In genomic region chr3:196339493-196340254, GRCh38 we compare ENCODE assay signal across 11 cellular contexts. TPM values are rescaled to one million over a fixed set of nuclear protein-coding genes. Genes with fewer than 3 reads are reported as not detected.
A peak's percentile ranks its signal among the peaks of the same experiment; 100 is the strongest.
DNase-seq lines count a peak whose midpoint lies in the region; ATAC-seq and TF ChIP-seq lines count a peak whose summit lies in the region.
"Had no signal": no experiment of that assay in that cellular context is flagged by ENCODE, and none has a peak within 500 bp of the region (broad histone marks: within the 10 kb centered on the region; RNA-seq: fewer than 3 reads in every experiment).

No MANE protein-coding gene starts in this region.

- no peak for TF ChIP-seq POLR2A in breast epithelium (IDR thresholded peaks at IDR 0.05)

- peaks cover 0 to 9% of the 10 kb centered on the region in 2 donors for H3K9me3 ChIP-seq in breast epithelium
- H3K9me3 ChIP-seq in SJSA1 (replicated peaks) = no peaks in the 10 kb centered on the region
- peaks cover 8% of the 10 kb centered on the region for H3K9me3 ChIP-seq in left ventricle myocardium inferior (replicated peaks)

- no TSS peak for BruUV-seq in MCF 10A (replicated peaks; lab: Mats Ljungman, UMichigan)

- no peak for ATAC-seq in naive thymus-derived CD8-positive, alpha-beta T cell

- peaks cover 2% of the 10 kb centered on the region for H3K36me3 Mint-ChIP-seq in MCF 10A (ENCODE audit: insufficient read depth, unreplicated experiment)
- H3K36me3 Mint-ChIP-seq in naive thymus-derived CD8-positive, alpha-beta T cell = no peaks in the 10 kb centered on the region

- DNase-seq in MCF 10A (ENCODE audit: unreplicated experiment) (peak; percentile 86), breast epithelium (ENCODE audit: low spot score in 2 of 2) (no peak), SJSA1 (ENCODE audit: low read depth in 1 of 2, low spot score in 2 of 2) (peak; percentile 60 to 63), fibroblast of mammary gland (ENCODE audit: low read depth) (peak; percentile 90), left ventricle myocardium inferior (no peak), NCI-H510A treated with DMSO at 0.1 percent for 48 hours (lab: John Stamatoyannopoulos, UW) (no peak)
- DNase-seq in activated naive CD4-positive, alpha-beta T cell treated with anti-CD3 and anti-CD28 coated beads, Interleukin-2, amount 50 U/mL, for 16 hours = no peak
- DNase-seq in naive thymus-derived CD8-positive, alpha-beta T cell = no peak
- DNase-seq: activated B cell treated with CpG ODN at 0.5 μM for 24 hours, cerebellar nuclear complex had no signal

- TF ChIP-seq CTCF in MCF 10A (IDR thresholded peaks at IDR 0.05; ENCODE audit: unreplicated experiment) (no peak), breast epithelium (IDR thresholded peaks at IDR 0.05) (no peak), fibroblast of mammary gland (conservative IDR thresholded peaks at IDR 0.05; ENCODE audit: control insufficient read depth, insufficient read depth, low read depth, low read length) (no peak), left ventricle myocardium inferior (IDR thresholded peaks at IDR 0.05; ENCODE audit: borderline replicate concordance) (no peak)

- CTCF ChIA-PET in MCF 10A (lab: Yijun Ruan, JAX) = interaction anchor here (0.7 kb wide), 1 partner anchor 10 kb away, joined by 5 read pairs; no protein-coding TSS in a partner anchor

- H3K4me3 Mint-ChIP-seq in MCF 10A (ENCODE audit: unreplicated experiment) = no peak overlapping the region
- H3K4me3 Mint-ChIP-seq in naive thymus-derived CD8-positive, alpha-beta T cell = no peak overlapping the region
- H3K4me3 Mint-ChIP-seq: activated B cell treated with CpG ODN at 0.5 μM for 24 hours had no signal

- H3K27me3 ChIP-seq in breast epithelium = no peaks in the 10 kb centered on the region
- H3K27me3 ChIP-seq in SJSA1 (replicated peaks) = no peaks in the 10 kb centered on the region
- H3K27me3 ChIP-seq in left ventricle myocardium inferior (ENCODE audit: low read depth) = peaks cover 10% of the 10 kb centered on the region

- no peaks in the 10 kb centered on the region for H3K36me3 ChIP-seq in breast epithelium
- H3K36me3 ChIP-seq in SJSA1 = no peaks in the 10 kb centered on the region
- H3K36me3 ChIP-seq in left ventricle myocardium inferior = no peaks in the 10 kb centered on the region

- POLR2A ChIA-PET in MCF 10A (lab: Yijun Ruan, JAX) = interaction anchor here (0.6 to 4.7 kb wide), 8 partner anchors 15 to 229 kb away, joined by 3 to 72 read pairs (median 8); partner anchors contain the start of genes DYNLT2B, FBXO45, RNF168 and UBXN7
- POLR2A ChIA-PET in naive thymus-derived CD8-positive, alpha-beta T cell (lab: Charles Lee) = interaction anchor here (0.7 kb wide), 2 partner anchors 20 to 682 kb away, joined by 3 to 6 read pairs; no protein-coding TSS in a partner anchor

- H3K4me3 ChIP-seq in breast epithelium (no peak overlapping the region), SJSA1 (no peak overlapping the region), fibroblast of mammary gland (ENCODE audit: control insufficient read depth, low read depth, low read length) (no peak overlapping the region), left ventricle myocardium inferior (no peak overlapping the region)

- peak overlapping the region; percentile 57 for H3K27ac Mint-ChIP-seq in MCF 10A (ENCODE audit: low read depth, unreplicated experiment)
- H3K27ac Mint-ChIP-seq in naive thymus-derived CD8-positive, alpha-beta T cell = no peak overlapping the region
- H3K27ac Mint-ChIP-seq: activated B cell treated with CpG ODN at 0.5 μM for 24 hours had no signal

- H3K27ac ChIP-seq in breast epithelium = no peak overlapping the region
- peak overlapping the region; percentile 93 for H3K27ac ChIP-seq in SJSA1
- no peak overlapping the region for H3K27ac ChIP-seq in left ventricle myocardium inferior (replicated peaks)

- peaks cover 24% of the 10 kb centered on the region for H3K4me1 Mint-ChIP-seq in MCF 10A (ENCODE audit: insufficient read depth, unreplicated experiment)
- H3K4me1 Mint-ChIP-seq in naive thymus-derived CD8-positive, alpha-beta T cell = peaks cover 0 to 7% (median 3%) of the 10 kb centered on the region in 4 donors

- no peaks in the 10 kb centered on the region for H3K4me1 ChIP-seq in breast epithelium
- peaks cover 41% of the 10 kb centered on the region for H3K4me1 ChIP-seq in SJSA1 (replicated peaks)
- H3K4me1 ChIP-seq in left ventricle myocardium inferior = no peaks in the 10 kb centered on the region

- intact Hi-C loops in MCF 10A (cut with micrococcal nuclease) (loop anchor here (2.0 to 5.0 kb wide), 2 partner anchors 91 to 163 kb away; partner anchors contain the start of gene RNF168), breast epithelium (cut with DNase I; ENCODE audit: low total_unique reads) (no loop called here), left ventricle myocardium inferior (cut with micrococcal nuclease) (no loop called here)

- no peaks in the 10 kb centered on the region for H3K9me3 Mint-ChIP-seq in MCF 10A (ENCODE audit: unreplicated experiment)
- H3K9me3 Mint-ChIP-seq in naive thymus-derived CD8-positive, alpha-beta T cell = no peaks in the 10 kb centered on the region
- H3K9me3 Mint-ChIP-seq: activated B cell treated with CpG ODN at 0.5 μM for 24 hours had no signal

- H3K27me3 Mint-ChIP-seq in MCF 10A (ENCODE audit: insufficient read depth, unreplicated experiment) = no peaks in the 10 kb centered on the region
- H3K27me3 Mint-ChIP-seq in naive thymus-derived CD8-positive, alpha-beta T cell = peaks cover 0 to 5% (median 0%) of the 10 kb centered on the region in 5 donors

RNA-seq across cellular contexts. Expression of gene TM4SF19, which starts 1.5 kb away (rescaled TPM):
- total RNA-seq in MCF 10A (2022) (2.4 and 7.3 TPM in 2 replicates), breast epithelium (1 to 10 TPM in 2 of 3 donors, not detected in 1; 1.4 to 2.8 TPM), left ventricle myocardium inferior (not detected)
- 0.19 and 5.0 TPM in 2 replicates for total RNA-seq in SJSA1 (2014; rRNA removed; shearing (Covaris generic))
- under 1 TPM in 1 of 2 experiments, not detected in 1; 0.66 TPM for total RNA-seq in naive thymus-derived CD8-positive, alpha-beta T cell
- 1 to 10 TPM in 1 of 3 donors, under 1 TPM in 1, not detected in 1; 0.09 to 1.6 TPM for polyA plus RNA-seq in naive thymus-derived CD8-positive, alpha-beta T cell
- total RNA-seq: activated B cell treated with CpG ODN at 0.5 μM for 24 hours, skeletal muscle tissue had no signal

RNA-seq across cellular contexts. Expression of gene DYNLT2B, which starts 21.6 kb away (rescaled TPM):
- total RNA-seq in MCF 10A (2022) = 22.3 and 23.5 TPM in 2 replicates
- 10 to 100 TPM in 2 of 3 donors, 1 to 10 TPM in 1; 8.5 to 14.9 (median 14.1) TPM for total RNA-seq in breast epithelium
- total RNA-seq in SJSA1 (2014; rRNA removed; shearing (Covaris generic)) = 20.5 and 24.2 TPM in 2 replicates
- total RNA-seq in left ventricle myocardium inferior = 3.9 TPM
- 1 to 10 TPM; 4.2 to 5.4 TPM for total RNA-seq in naive thymus-derived CD8-positive, alpha-beta T cell
- 10 to 100 TPM in 1 of 3 donors, 1 to 10 TPM in 2; 9.2 to 12.6 (median 10.0) TPM for polyA plus RNA-seq in naive thymus-derived CD8-positive, alpha-beta T cell

RNA-seq across cellular contexts. Expression of gene PCYT1A, which starts 52.1 kb away (rescaled TPM):
- total RNA-seq in MCF 10A (2022) = 64.5 and 78.1 TPM in 2 replicates
- 10 to 100 TPM; 55.9 to 92.0 (median 56.4) TPM for total RNA-seq in breast epithelium
- total RNA-seq in SJSA1 (2014; rRNA removed; shearing (Covaris generic)) = 63.7 and 84.6 TPM in 2 replicates
- total RNA-seq in left ventricle myocardium inferior = 93.6 TPM
- total RNA-seq in naive thymus-derived CD8-positive, alpha-beta T cell = 10 to 100 TPM; 50.8 to 52.2 TPM
- 10 to 100 TPM in 2 of 3 donors, 1 to 10 TPM in 1; 7.6 to 12.6 (median 10.4) TPM for polyA plus RNA-seq in naive thymus-derived CD8-positive, alpha-beta T cell

Comparison
In these comparisons a context has a peak if more than half of its experiments do, and no peak if none do; other contexts are left out.
1. DNase-seq: peak in MCF 10A (single experiment), SJSA1 (2 of 2) and fibroblast of mammary gland (single experiment); none in breast epithelium (0 of 2), activated naive CD4-positive, alpha-beta T cell treated with anti-CD3 and anti-CD28 coated beads, Interleukin-2, amount 50 U/mL, for 16 hours (single experiment), left ventricle myocardium inferior (single experiment), naive thymus-derived CD8-positive, alpha-beta T cell (0 of 10) and NCI-H510A treated with DMSO at 0.1 percent for 48 hours (single experiment).